8 cellular contexts compared by ENCODE assay signal in genomic region chr6:139373928-139374356, GRCh38. TPM values are rescaled to one million over a fixed set of nuclear protein-coding genes. Genes with fewer than 3 reads are reported as not detected.
DNase-seq lines count a peak whose midpoint lies in the region; ATAC-seq and TF ChIP-seq lines count a peak whose summit lies in the region.

No MANE protein-coding gene starts in this region.

- peaks cover 30% of the 10 kb centered on the region for H3K36me3 ChIP-seq in right atrium auricular region

- peaks cover 42% of the 10 kb centered on the region for H3K36me3 Mint-ChIP-seq in activated CD4-positive, alpha-beta memory T cell treated with anti-CD3 and anti-CD28 coated beads, Interleukin-2, amount 10 ng/mL, durations not matched to agents 7 days and 5 days (ENCODE audit: low read depth)

- peak overlapping the region; percentile 99 for H3K4me3 Mint-ChIP-seq in activated CD4-positive, alpha-beta memory T cell treated with anti-CD3 and anti-CD28 coated beads, Interleukin-2, amount 10 ng/mL, durations not matched to agents 7 days and 5 days

- peak overlapping the region; percentile 94 to 96 for H3K27ac ChIP-seq in right atrium auricular region

- H3K27me3 ChIP-seq in right atrium auricular region = no peaks in the 10 kb centered on the region

- peaks cover 49% of the 10 kb centered on the region for H3K4me1 Mint-ChIP-seq in activated CD4-positive, alpha-beta memory T cell treated with anti-CD3 and anti-CD28 coated beads, Interleukin-2, amount 10 ng/mL, durations not matched to agents 7 days and 5 days

- H3K9me3 ChIP-seq in right atrium auricular region = no peaks in the 10 kb centered on the region

- CTCF ChIA-PET in activated CD4-positive, alpha-beta memory T cell treated with anti-CD3 and anti-CD28 coated beads, Interleukin-2, amount 10 ng/mL, durations not matched to agents 7 days and 5 days (lab: Charles Lee) = interaction anchor here (0.5 to 8.0 kb wide), 20 partner anchors 9 to 558 kb away, joined by 3 to 94 read pairs (median 5); partner anchors contain the start of gene TXLNB

- H3K27me3 Mint-ChIP-seq in activated CD4-positive, alpha-beta memory T cell treated with anti-CD3 and anti-CD28 coated beads, Interleukin-2, amount 10 ng/mL, durations not matched to agents 7 days and 5 days = no peaks in the 10 kb centered on the region

- no peak for DNase-seq in activated CD4-positive, alpha-beta memory T cell treated with anti-CD3 and anti-CD28 coated beads, Interleukin-2, amount 10 ng/mL, durations not matched to agents 7 days and 5 days
- no peak for DNase-seq in right atrium auricular region (ENCODE audit: low spot score)
- DNase-seq in skeletal muscle cell (ENCODE audit: low read depth) = no peak
- no peak for DNase-seq in cortex of kidney (lab: John Stamatoyannopoulos, UW)
- DNase-seq in mucosa of gallbladder (ENCODE audit: low spot score) = no peak

- H3K4me1 ChIP-seq in right atrium auricular region = peaks cover 0 to 32% of the 10 kb centered on the region in 2 donors

- H3K27ac Mint-ChIP-seq in activated CD4-positive, alpha-beta memory T cell treated with anti-CD3 and anti-CD28 coated beads, Interleukin-2, amount 10 ng/mL, durations not matched to agents 7 days and 5 days = peak overlapping the region; percentile 100

- POLR2A ChIA-PET in activated CD4-positive, alpha-beta memory T cell treated with anti-CD3 and anti-CD28 coated beads, Interleukin-2, amount 10 ng/mL, durations not matched to agents 7 days and 5 days (lab: Charles Lee) = interaction anchor here (0.6 to 5.9 kb wide), 59 partner anchors 9 to 1436 kb away, joined by 3 to 101 read pairs (median 5); partner anchors contain the start of genes ABRACL, CCDC28A and TXLNB

- no peaks in the 10 kb centered on the region for H3K9me3 Mint-ChIP-seq in activated CD4-positive, alpha-beta memory T cell treated with anti-CD3 and anti-CD28 coated beads, Interleukin-2, amount 10 ng/mL, durations not matched to agents 7 days and 5 days

- H3K4me3 ChIP-seq in right atrium auricular region = peak overlapping the region; percentile 84 to 87
- peak overlapping the region; percentile 79 for H3K4me3 ChIP-seq in skeletal muscle cell (ENCODE audit: low read depth, low read length)

- ATAC-seq in GM18519 (IDR thresholded peaks at IDR 0.05; ENCODE audit: low FRiP score, unreplicated experiment) = peak; percentile 3
- peak; percentile 3 for ATAC-seq in HG02973 (IDR thresholded peaks at IDR 0.05; ENCODE audit: unreplicated experiment)
- no peak for ATAC-seq in GM18517 (IDR thresholded peaks at IDR 0.05; ENCODE audit: unreplicated experiment)

- TF ChIP-seq CTCF in right atrium auricular region (IDR thresholded peaks at IDR 0.05) = no peak

RNA-seq across cellular contexts. Expression of gene CITED2, which starts 0.5 kb away (rescaled TPM):
- 100 to 1,000 TPM; 121 to 127 TPM for total RNA-seq in activated CD4-positive, alpha-beta memory T cell treated with anti-CD3 and anti-CD28 coated beads, Interleukin-2, amount 10 ng/mL, durations not matched to agents 7 days and 5 days
- total RNA-seq in right atrium auricular region = 100 to 1,000 TPM; 119 to 208 TPM
- total RNA-seq in mucosa of gallbladder = 176 TPM
